ENCODE assay signal across 26 cellular contexts in the genomic region with DNA sequence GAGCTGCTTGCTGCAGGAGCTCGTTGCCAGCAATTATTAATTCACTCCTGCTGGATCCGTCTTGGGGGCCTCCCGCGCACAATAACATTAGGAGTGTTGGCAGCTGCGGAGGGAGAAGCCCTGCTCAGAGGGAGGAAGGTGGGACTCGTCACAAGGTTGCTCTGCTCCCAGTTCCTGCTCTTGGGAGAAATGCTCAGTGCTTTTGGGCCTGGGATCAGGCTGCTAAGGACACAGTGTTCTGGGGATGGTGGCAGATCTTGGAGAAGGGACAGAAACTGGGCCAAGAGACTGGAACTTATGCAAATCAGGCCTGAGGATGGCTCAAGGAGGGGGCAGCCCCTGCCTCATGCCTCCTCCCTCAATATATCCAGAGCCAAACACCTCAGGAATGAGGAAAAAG.
A peak's percentile ranks its signal among the peaks of the same experiment; 100 is the strongest.
DNase-seq lines count a peak whose midpoint lies in the region; ATAC-seq and TF ChIP-seq lines count a peak whose summit lies in the region.
"Had no signal": no experiment of that assay in that cellular context is flagged by ENCODE, and none has a peak within 500 bp of the region (broad histone marks: within the 10 kb centered on the region; RNA-seq: fewer than 3 reads in every experiment).

No MANE protein-coding gene starts in this region.

- TF ChIP-seq EP300 in stomach (IDR thresholded peaks at IDR 0.05), result no peak

- peak; percentile 76 for DNase-seq in Right ventricle myocardium inferior (ENCODE audit: missing footprints)
- DNase-seq in cardiac septum (ENCODE audit: low spot score), result no peak
- peak; percentile 62 for DNase-seq in left ventricle myocardium superior
- no peak for DNase-seq in stomach
- DNase-seq in stimulated activated CD4-positive, alpha-beta T cell treated with anti-CD3 and anti-CD28 coated beads, Interleukin-4, amount 100 ng/mL, for 24 hours, result no peak
- DNase-seq: activated CD4-positive, alpha-beta T cell treated with anti-CD3 and anti-CD28 coated beads for 1 hour; activated CD8-positive, alpha-beta T cell treated with anti-CD3 and anti-CD28 coated beads, Interleukin-2, amount 10 ng/mL, durations not matched to agents 7 days and 5 days; activated gamma-delta T cell; activated T-cell treated with anti-CD3 and anti-CD28 coated beads for 4 hours; effector memory CD8-positive, alpha-beta T cell; GOT3; NCI-H1417; NCI-H2081 treated with DMSO at 0.1 percent for 48 hours; NCI-H524; NK-92 treated with Interleukin-12 subunit alpha and Interleukin-12 subunit beta, amount 100 ng/mL, for 24 hours; pancreas; SJCRH30; stimulated activated CD4-positive, alpha-beta T cell treated with anti-CD3 and anti-CD28 coated beads, Interleukin-15, amount 100 ng/mL, for 24 hours; T-helper 1 cell had no signal

- no peak for TF ChIP-seq CTCF in neutrophil (IDR thresholded peaks at IDR 0.05)
- no peak for TF ChIP-seq CTCF in stomach (IDR thresholded peaks at IDR 0.05)

- TF ChIP-seq POLR2A in stomach (IDR thresholded peaks at IDR 0.05), result no peak

- H3K27me3 ChIP-seq in neutrophil (no peaks in the 10 kb centered on the region), stomach (peaks cover 0 to 8% (median 0%) of the 10 kb centered on the region in 3 donors)
- H3K27me3 ChIP-seq: gastrocnemius medialis, pancreas, SJCRH30 had no signal

- H3K4me1 ChIP-seq in neutrophil (ENCODE audit: control insufficient read depth in 1 of 2, insufficient read depth in 1 of 2, low read depth in 1 of 2, low read length in 1 of 2), result peaks cover 66% of the 10 kb centered on the region in 2 experiments
- H3K4me1 ChIP-seq in stomach, result peaks cover 0 to 21% (median 0%) of the 10 kb centered on the region in 4 donors
- H3K4me1 ChIP-seq: A549, gastrocnemius medialis, pancreas, SJCRH30 had no signal

- peak; percentile 94 for ATAC-seq in Right ventricle myocardium inferior
- peak; percentile 93 for ATAC-seq in left ventricle myocardium superior
- ATAC-seq in HG03045 (IDR thresholded peaks at IDR 0.05; ENCODE audit: unreplicated experiment), result no peak
- ATAC-seq in GM18498 (IDR thresholded peaks at IDR 0.05; ENCODE audit: unreplicated experiment), result no peak
- ATAC-seq: A549; activated CD8-positive, alpha-beta T cell treated with anti-CD3 and anti-CD28 coated beads, Interleukin-2, amount 10 ng/mL, durations not matched to agents 7 days and 5 days; effector memory CD8-positive, alpha-beta T cell; Panc1 had no signal

- H3K9me3 ChIP-seq in neutrophil, result no peaks in the 10 kb centered on the region
- no peaks in the 10 kb centered on the region for H3K9me3 ChIP-seq in stomach
- H3K9me3 ChIP-seq: A549, gastrocnemius medialis, pancreas, SJCRH30 had no signal

- peak overlapping the region; percentile 51 for H3K27ac ChIP-seq in neutrophil
- H3K27ac ChIP-seq in stomach, result no peak overlapping the region
- H3K27ac ChIP-seq: A549, gastrocnemius medialis, pancreas, SJCRH30 had no signal

- intact Hi-C loops in Right ventricle myocardium inferior (cut with DNase I), result no loop called here
- intact Hi-C loops in cardiac septum (cut with DNase I), result no loop called here
- intact Hi-C loops in left ventricle myocardium superior (cut with micrococcal nuclease), result no loop called here
- intact Hi-C loops in stomach (cut with DNase I; ENCODE audit: low total_unique reads), result no loop called here

- WGBS in stomach, 5 donors, result 50 to 72% (median 65%) methylated on average over 6 of the region's 6 CpGs; no CpG with 5 or more reads in 1 of the 5 donors

- H3K36me3 ChIP-seq in neutrophil (no peaks in the 10 kb centered on the region), stomach (no peaks in the 10 kb centered on the region)
- H3K36me3 ChIP-seq: gastrocnemius medialis, pancreas, SJCRH30 had no signal

- H3K4me3 ChIP-seq in neutrophil (ENCODE audit: low read depth in 1 of 2, low read length in 1 of 2) (no peak overlapping the region), stomach (no peak overlapping the region)
- H3K4me3 ChIP-seq: A549, gastrocnemius medialis, lung, pancreas, SJCRH30 had no signal

Comparison
In these comparisons a context has a peak if more than half of its experiments do, and no peak if none do; other contexts are left out.
1. DNase-seq: peak in Right ventricle myocardium inferior (single experiment) and left ventricle myocardium superior (single experiment); none in cardiac septum (single experiment), stomach (single experiment) and stimulated activated CD4-positive, alpha-beta T cell treated with anti-CD3 and anti-CD28 coated beads, Interleukin-4, amount 100 ng/mL, for 24 hours (single experiment).
2. ATAC-seq: peak in Right ventricle myocardium inferior (single experiment) and left ventricle myocardium superior (single experiment); none in HG03045 (single experiment) and GM18498 (single experiment).